Comparison of ENCODE assay signal across 12 cellular contexts in genomic region chr15:90465140-90465929, GRCh38.
DNase-seq lines count a peak whose midpoint lies in the region; ATAC-seq and TF ChIP-seq lines count a peak whose summit lies in the region.
"Had no signal": no experiment of that assay in that cellular context is flagged by ENCODE, and none has a peak within 500 bp of the region (broad histone marks: within the 10 kb centered on the region; RNA-seq: fewer than 3 reads in every experiment).

No MANE protein-coding gene starts in this region.

- no peak for TF ChIP-seq CTCF in right atrium auricular region (IDR thresholded peaks at IDR 0.05)
- TF ChIP-seq CTCF in left lung (IDR thresholded peaks at IDR 0.05): no peak
- no peak for TF ChIP-seq CTCF in upper lobe of right lung (IDR thresholded peaks at IDR 0.05)
- TF ChIP-seq CTCF in thyroid gland (IDR thresholded peaks at IDR 0.05): no peak

- intact Hi-C loops in Right ventricle myocardium superior (cut with DNase I): no loop called here
- intact Hi-C loops in left lung (cut with DNase I): no loop called here
- intact Hi-C loops in upper lobe of right lung (cut with DNase I): no loop called here
- intact Hi-C loops in thyroid gland (cut with DNase I): no loop called here

- no peak for TF ChIP-seq POLR2A in thyroid gland (IDR thresholded peaks at IDR 0.05)

- H3K36me3 ChIP-seq in right atrium auricular region: peaks cover 34% of the 10 kb centered on the region
- peaks cover 0 to 97% of the 10 kb centered on the region in 2 donors for H3K36me3 ChIP-seq in left lung
- H3K36me3 ChIP-seq in upper lobe of right lung: peaks cover 88% of the 10 kb centered on the region
- peaks cover 11 to 14% of the 10 kb centered on the region in 2 donors for H3K36me3 ChIP-seq in thyroid gland

- H3K27me3 ChIP-seq in right atrium auricular region (no peaks in the 10 kb centered on the region), left lung (no peaks in the 10 kb centered on the region), upper lobe of right lung (no peaks in the 10 kb centered on the region), thyroid gland (no peaks in the 10 kb centered on the region)
- H3K27me3 ChIP-seq: stomach had no signal

- no peaks in the 10 kb centered on the region for H3K9me3 ChIP-seq in right atrium auricular region
- H3K9me3 ChIP-seq in left lung: no peaks in the 10 kb centered on the region
- H3K9me3 ChIP-seq in upper lobe of right lung: no peaks in the 10 kb centered on the region
- H3K9me3 ChIP-seq in thyroid gland: no peaks in the 10 kb centered on the region
- H3K9me3 ChIP-seq: stomach had no signal

- ATAC-seq in Right ventricle myocardium superior (ENCODE audit: poor library complexity): peak; percentile 34
- ATAC-seq in left lung: peak; percentile 77
- peak; percentile 72 for ATAC-seq in upper lobe of right lung
- ATAC-seq in HG02981 (IDR thresholded peaks at IDR 0.05; ENCODE audit: unreplicated experiment): no peak

- H3K27ac ChIP-seq in right atrium auricular region (peak overlapping the region in 1 of 2 donors; percentile 13), left lung (peak overlapping the region; percentile 14 to 50), upper lobe of right lung (no peak overlapping the region), thyroid gland (no peak overlapping the region)

- 83 to 84% methylated on average over 7 of the region's 7 CpGs for WGBS in thyroid gland, 2 donors

- no peak overlapping the region for H3K4me3 ChIP-seq in right atrium auricular region
- H3K4me3 ChIP-seq in left lung: no peak overlapping the region
- no peak overlapping the region for H3K4me3 ChIP-seq in upper lobe of right lung
- no peak overlapping the region for H3K4me3 ChIP-seq in thyroid gland (replicated peaks in 1 of 3)
- H3K4me3 ChIP-seq: stomach had no signal

- DNase-seq in Right ventricle myocardium superior (no peak), right atrium auricular region (ENCODE audit: low spot score) (no peak), astrocyte of the hippocampus (ENCODE audit: low read depth, low spot score) (peak; percentile 42), left lung (no peak), upper lobe of right lung (no peak), globus pallidus (ENCODE audit: low spot score) (no peak), thyroid gland (no peak)
- DNase-seq: activated gamma-delta T cell, C1 segment of cervical spinal cord, NCI-H526, stomach had no signal

- H3K4me1 ChIP-seq in right atrium auricular region (peaks cover 0 to 38% of the 10 kb centered on the region in 2 donors), left lung (peaks cover 0 to 25% of the 10 kb centered on the region in 2 donors), upper lobe of right lung (peaks cover 17% of the 10 kb centered on the region), thyroid gland (peaks cover 0 to 36% of the 10 kb centered on the region in 2 donors)

Comparison
In these comparisons a context has a peak if more than half of its experiments do, and no peak if none do; other contexts are left out.
1. H3K27ac ChIP-seq: peak in left lung (2 of 2); none in upper lobe of right lung (single experiment) and thyroid gland (0 of 3).